1 cellular context compared by ENCODE assay signal in the genomic region with DNA sequence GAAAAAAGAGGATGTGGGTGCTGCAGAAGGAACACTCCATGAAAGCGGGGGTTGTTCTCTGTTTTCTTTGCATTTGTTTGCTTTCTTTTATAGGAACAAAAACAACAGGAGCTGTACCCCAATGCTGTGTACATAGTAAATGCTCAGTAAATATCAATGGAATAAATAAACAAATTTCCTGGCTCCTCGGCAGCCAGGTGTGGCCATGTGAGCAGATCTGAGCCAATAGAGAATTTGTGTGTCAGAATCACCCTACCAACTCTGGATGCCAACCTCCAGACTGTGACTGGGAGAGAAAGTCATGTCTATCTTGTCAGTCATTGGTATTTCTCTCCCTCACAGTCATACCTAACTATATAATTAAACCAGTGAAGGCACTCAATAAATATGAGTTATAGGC.
TF ChIP-seq lines count a peak whose summit lies in the region.

No MANE protein-coding gene starts in this region.

TF ChIP-seq in HEK293, 187 proteins besides CTCF, POLR2A, EP300 and RAD21 (continued from another document):
- TF ChIP-seq ZNF18 (tag by site-specific recombination; IDR thresholded peaks at IDR 0.05): no peak
- TF ChIP-seq ZNF664 (tag by site-specific recombination; IDR thresholded peaks at IDR 0.05): 0 out of 2 replicates have a peak, but pooled peaks have one; percentile 20
